In the genomic region with DNA sequence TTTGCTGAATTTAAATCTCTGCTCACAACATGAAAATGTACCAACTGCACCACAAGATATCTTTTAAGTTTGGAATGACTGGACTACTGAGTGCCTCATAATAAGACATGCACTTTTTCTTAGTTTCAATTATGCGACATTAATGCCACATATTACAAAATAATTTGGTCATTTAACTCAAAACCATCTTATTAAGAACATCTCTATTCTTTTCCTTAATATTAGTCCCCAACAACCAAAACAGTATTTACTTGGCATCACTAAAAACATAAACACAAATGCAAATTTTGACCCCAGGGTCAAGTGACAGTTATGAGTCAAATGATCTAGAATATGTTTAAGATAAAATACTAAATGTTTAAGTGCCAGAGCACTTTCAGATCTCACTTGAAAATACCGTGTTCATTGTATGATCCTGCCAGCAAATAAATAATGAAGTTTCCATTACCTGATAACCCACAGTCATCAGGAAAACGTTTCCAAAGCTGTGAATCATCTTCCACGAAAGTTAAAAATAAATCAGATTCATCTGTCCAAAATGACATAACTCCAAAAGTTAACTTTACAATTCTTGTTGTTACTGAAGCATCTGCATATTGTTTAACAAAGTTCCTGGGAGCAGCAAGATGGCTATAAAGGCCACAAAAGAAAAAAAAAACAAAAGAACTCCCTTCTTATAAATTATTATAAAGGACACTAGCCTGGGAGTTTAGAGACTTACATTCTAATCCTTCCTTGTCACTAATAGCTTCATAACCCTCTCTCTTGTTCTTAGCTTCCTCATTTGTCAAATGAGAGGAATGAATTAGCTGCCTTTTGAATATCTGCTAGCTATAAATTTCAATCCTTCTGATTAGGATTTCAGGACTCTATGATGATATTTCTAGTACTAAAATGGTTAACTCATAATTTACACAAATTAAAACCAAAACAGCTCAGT, we compare ENCODE assay signal across 7 cellular contexts. TPM values are rescaled to one million over a fixed set of nuclear protein-coding genes. Genes with fewer than 3 reads are reported as not detected.
DNase-seq lines count a peak whose midpoint lies in the region; ATAC-seq and TF ChIP-seq lines count a peak whose summit lies in the region.

No MANE protein-coding gene starts in this region.

- H3K27ac ChIP-seq in psoas muscle: peak overlapping the region; percentile 83

- intact Hi-C loops in psoas muscle (cut with DNase I): no loop called here

- WGBS in psoas muscle, 3 donors: 1 to 4% (median 3%) methylated on average over 4 of the region's 4 CpGs

- peak; percentile 65 for ATAC-seq in GM19025 (IDR thresholded peaks at IDR 0.05; ENCODE audit: low read depth, unreplicated experiment)
- peak; percentile 57 for ATAC-seq in HG03045 (IDR thresholded peaks at IDR 0.05; ENCODE audit: unreplicated experiment)
- peak; percentile 59 to 82 (median 68) for ATAC-seq in psoas muscle

- H3K36me3 ChIP-seq in psoas muscle (ENCODE audit: insufficient read depth in 1 of 2, low read depth in 1 of 2) (peaks cover 4 to 13% of the 10 kb centered on the region in 2 donors), H7 (replicated peaks; ENCODE audit: control insufficient read depth, insufficient read depth, low read length) (no peaks in the 10 kb centered on the region)

- DNase-seq in astrocyte of the spinal cord (ENCODE audit: low read depth, low spot score) (peak; percentile 18), psoas muscle (no peak), H7 (no peak), NCI-H2196 (lab: John Stamatoyannopoulos, UW; ENCODE audit: unreplicated experiment) (no peak)
- no peak for DNase-seq in activated CD4-positive, CD25-positive, alpha-beta regulatory T cell treated with anti-CD3 and anti-CD28 coated beads, Interleukin-2, amount 50 U/mL, for 72 hours

- H3K9me3 ChIP-seq in psoas muscle: peaks cover 14% of the 10 kb centered on the region

- TF ChIP-seq CTCF in astrocyte of the spinal cord (IDR thresholded peaks at IDR 0.05; ENCODE audit: low read depth, low read length) (no peak), psoas muscle (IDR thresholded peaks at IDR 0.05) (no peak)

- no peaks in the 10 kb centered on the region for H3K27me3 ChIP-seq in psoas muscle (ENCODE audit: insufficient read depth in 3 of 3, low read length in 2 of 3)
- no peaks in the 10 kb centered on the region for H3K27me3 ChIP-seq in H7 (ENCODE audit: control insufficient read depth, insufficient read depth, low read length)

- peaks cover 57% of the 10 kb centered on the region for H3K4me1 ChIP-seq in psoas muscle

- in situ Hi-C loops in astrocyte of the spinal cord (cut with HindIII; ENCODE audit: low sequenced_read_pairs): no loop called here

- H3K4me3 ChIP-seq in astrocyte of the spinal cord (ENCODE audit: low read depth, low read length) (no peak overlapping the region), psoas muscle (peak overlapping the region; percentile 40), H7 (ENCODE audit: insufficient read depth, low read depth, low read length) (no peak overlapping the region)

RNA-seq across cellular contexts. Expression of a gene that starts 30.5 kb away (rescaled TPM):
- total RNA-seq in psoas muscle: 10 to 100 TPM in 1 of 4 donors, 1 to 10 TPM in 3; 4.2 to 13.9 (median 7.2) TPM
- polyA plus RNA-seq in psoas muscle: 1 to 10 TPM; 4.2 to 9.8 (median 4.8) TPM
- 2.7 and 4.1 TPM in 2 replicates for total RNA-seq in H7 (2014; rRNA removed; shearing (Covaris generic))

RNA-seq across cellular contexts. Expression of a gene that starts 31.2 kb away (rescaled TPM):
- 100 to 1,000 TPM in 2 of 4 donors, 10 to 100 TPM in 2; 80.2 to 154 (median 95.4) TPM for total RNA-seq in psoas muscle
- 10 to 100 TPM; 28.2 to 45.9 (median 31.5) TPM for polyA plus RNA-seq in psoas muscle
- total RNA-seq in H7 (2014; rRNA removed; shearing (Covaris generic)): 42.8 and 55.5 TPM in 2 replicates
